In genomic region chr17:63774141-63774981, GRCh38 we compare ENCODE assay signal across 8 cellular contexts. TPM values are rescaled to one million over a fixed set of nuclear protein-coding genes. Genes with fewer than 3 reads are reported as not detected.
DNase-seq lines count a peak whose midpoint lies in the region; ATAC-seq and TF ChIP-seq lines count a peak whose summit lies in the region.

A gene with protein sequence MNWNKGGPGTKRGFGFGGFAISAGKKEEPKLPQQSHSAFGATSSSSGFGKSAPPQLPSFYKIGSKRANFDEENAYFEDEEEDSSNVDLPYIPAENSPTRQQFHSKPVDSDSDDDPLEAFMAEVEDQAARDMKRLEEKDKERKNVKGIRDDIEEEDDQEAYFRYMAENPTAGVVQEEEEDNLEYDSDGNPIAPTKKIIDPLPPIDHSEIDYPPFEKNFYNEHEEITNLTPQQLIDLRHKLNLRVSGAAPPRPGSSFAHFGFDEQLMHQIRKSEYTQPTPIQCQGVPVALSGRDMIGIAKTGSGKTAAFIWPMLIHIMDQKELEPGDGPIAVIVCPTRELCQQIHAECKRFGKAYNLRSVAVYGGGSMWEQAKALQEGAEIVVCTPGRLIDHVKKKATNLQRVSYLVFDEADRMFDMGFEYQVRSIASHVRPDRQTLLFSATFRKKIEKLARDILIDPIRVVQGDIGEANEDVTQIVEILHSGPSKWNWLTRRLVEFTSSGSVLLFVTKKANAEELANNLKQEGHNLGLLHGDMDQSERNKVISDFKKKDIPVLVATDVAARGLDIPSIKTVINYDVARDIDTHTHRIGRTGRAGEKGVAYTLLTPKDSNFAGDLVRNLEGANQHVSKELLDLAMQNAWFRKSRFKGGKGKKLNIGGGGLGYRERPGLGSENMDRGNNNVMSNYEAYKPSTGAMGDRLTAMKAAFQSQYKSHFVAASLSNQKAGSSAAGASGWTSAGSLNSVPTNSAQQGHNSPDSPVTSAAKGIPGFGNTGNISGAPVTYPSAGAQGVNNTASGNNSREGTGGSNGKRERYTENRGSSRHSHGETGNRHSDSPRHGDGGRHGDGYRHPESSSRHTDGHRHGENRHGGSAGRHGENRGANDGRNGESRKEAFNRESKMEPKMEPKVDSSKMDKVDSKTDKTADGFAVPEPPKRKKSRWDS (plus strand): TSS chr17:63774170. CDS start chr17:63787050, 12,880 bp downstream.

- TF ChIP-seq CTCF in OCI-LY1 (IDR thresholded peaks at IDR 0.05; ENCODE audit: low read length) (no peak), parathyroid adenoma (IDR thresholded peaks at IDR 0.05) (peak; percentile 25)

- H3K4me3 ChIP-seq in OCI-LY1 (ENCODE audit: low read depth, low read length, poor library complexity, severe bottlenecking) (peak within 1 kb of the TSS; percentile 92), parathyroid adenoma (ENCODE audit: low read depth, low read length) (peak within 1 kb of the TSS; percentile 91)

- H3K27me3 ChIP-seq in OCI-LY1 (ENCODE audit: insufficient read depth, low read length) (no peaks in the 10 kb centered on the region), parathyroid adenoma (ENCODE audit: control insufficient read depth, insufficient read depth, low read length) (no peaks in the 10 kb centered on the region)

- intact Hi-C loops in Right ventricle myocardium inferior (cut with DNase I), result loop anchor here (1.0 to 5.0 kb wide), 2 partner anchors 53 to 733 kb away; partner anchors contain the start of genes CEP95, DDX5, FTSJ3 and PSMC5

- H3K4me2 ChIP-seq in OCI-LY1 (ENCODE audit: low read length), result peak within 1 kb of the TSS; percentile 97
- H3K4me2 ChIP-seq in parathyroid adenoma (ENCODE audit: low read length), result peak within 1 kb of the TSS; percentile 100

- DNase-seq in NCI-H446 (lab: John Stamatoyannopoulos, UW) (peak; percentile 11 to 33), NCI-H446 treated with DMSO at 0.1 percent for 48 hours (lab: John Stamatoyannopoulos, UW) (no peak), Right ventricle myocardium inferior (ENCODE audit: missing footprints) (peak; percentile 93), NCI-H1436 treated with DMSO at 0.1 percent for 48 hours (lab: John Stamatoyannopoulos, UW) (no peak)

- H3K9me3 Mint-ChIP-seq in activated naive CD8-positive, alpha-beta T cell (ENCODE audit: low read depth), result no peaks in the 10 kb centered on the region

- H3K27ac ChIP-seq in OCI-LY1 (ENCODE audit: low read depth, low read length, poor library complexity, severe bottlenecking) (peak within 1 kb of the TSS; percentile 89), parathyroid adenoma (peak within 1 kb of the TSS; percentile 99)

- H3K9me2 ChIP-seq in OCI-LY1 (ENCODE audit: low read depth, low read length), result no peaks in the 10 kb centered on the region

- H3K9me3 ChIP-seq in OCI-LY1 (ENCODE audit: low read length) (no peaks in the 10 kb centered on the region), parathyroid adenoma (ENCODE audit: control insufficient read depth, low read length) (no peaks in the 10 kb centered on the region)

- peaks cover 7% of the 10 kb centered on the region for H3K36me3 Mint-ChIP-seq in activated naive CD8-positive, alpha-beta T cell

- peak within 1 kb of the TSS; percentile 97 for H3K4me3 Mint-ChIP-seq in activated naive CD8-positive, alpha-beta T cell

- peaks cover 60% of the 10 kb centered on the region for H3K4me1 Mint-ChIP-seq in activated naive CD8-positive, alpha-beta T cell (ENCODE audit: low read depth)

- H3K36me3 ChIP-seq in OCI-LY1 (ENCODE audit: insufficient read depth, low read length) (peaks cover 59% of the 10 kb centered on the region), parathyroid adenoma (ENCODE audit: control insufficient read depth, insufficient read depth, low read length) (no peaks in the 10 kb centered on the region)

- peak within 1 kb of the TSS; percentile 100 for H3K27ac Mint-ChIP-seq in activated naive CD8-positive, alpha-beta T cell

- no peaks in the 10 kb centered on the region for H3K27me3 Mint-ChIP-seq in activated naive CD8-positive, alpha-beta T cell

- peak within 1 kb of the TSS; percentile 98 for H3K9ac ChIP-seq in OCI-LY1 (ENCODE audit: low read length)
- H3K9ac ChIP-seq in parathyroid adenoma, result peak within 1 kb of the TSS; percentile 91

- ATAC-seq in HG03097 (IDR thresholded peaks at IDR 0.05; ENCODE audit: low FRiP score, unreplicated experiment), result peak; percentile 7
- ATAC-seq in Right ventricle myocardium inferior, result peak; percentile 9

- no peaks in the 10 kb centered on the region for H4K20me1 ChIP-seq in OCI-LY1 (ENCODE audit: insufficient read depth, low read length)

- H3F3A ChIP-seq in OCI-LY1 (ENCODE audit: insufficient read depth, low read length), result no peaks in the 10 kb centered on the region

- peaks cover 24% of the 10 kb centered on the region for H3K4me1 ChIP-seq in OCI-LY1 (ENCODE audit: insufficient read depth, low read length, severe bottlenecking)
- peaks cover 14% of the 10 kb centered on the region for H3K4me1 ChIP-seq in parathyroid adenoma

- peaks cover 89% of the 10 kb centered on the region for H3K79me2 ChIP-seq in OCI-LY1 (ENCODE audit: insufficient read depth, low read length)
- H3K79me2 ChIP-seq in parathyroid adenoma, result peaks cover 68% of the 10 kb centered on the region

- H2AFZ ChIP-seq in OCI-LY1 (ENCODE audit: low read length) (no peak within 1 kb of the TSS), parathyroid adenoma (peak within 1 kb of the TSS; percentile 88)

RNA-seq across cellular contexts. Expression of the gene that starts here (rescaled TPM):
- total RNA-seq in Right ventricle myocardium inferior, result 45.9 TPM

Comparison
In these comparisons a context has a peak if more than half of its experiments do, and no peak if none do; other contexts are left out.
1. DNase-seq: peak in NCI-H446 (2 of 2) and Right ventricle myocardium inferior (single experiment); none in NCI-H446 treated with DMSO at 0.1 percent for 48 hours (single experiment) and NCI-H1436 treated with DMSO at 0.1 percent for 48 hours (single experiment).